10 cellular contexts compared by ENCODE assay signal in genomic region chr2:74474899-74475298, GRCh38.
DNase-seq lines count a peak whose midpoint lies in the region; TF ChIP-seq lines count a peak whose summit lies in the region.
"Had no signal": no experiment of that assay in that cellular context is flagged by ENCODE, and none has a peak within 500 bp of the region (broad histone marks: within the 10 kb centered on the region; RNA-seq: fewer than 3 reads in every experiment).

No MANE protein-coding gene starts in this region.

- no peak for DNase-seq in AG10803 (ENCODE audit: low read depth)
- DNase-seq in adipocyte (ENCODE audit: low read depth), result peak; percentile 25
- peak; percentile 53 for DNase-seq in islet precursor cell
- DNase-seq in SKM-1 treated with dmso at 0.1 percent for 144 hours (lab: John Stamatoyannopoulos, UW; ENCODE audit: unreplicated experiment), result no peak
- DNase-seq in NCI-H2171 (lab: John Stamatoyannopoulos, UW), result no peak
- no peak for DNase-seq in LoVo (ENCODE audit: low spot score)
- DNase-seq in C1 segment of cervical spinal cord (lab: John Stamatoyannopoulos, UW), result no peak
- DNase-seq: HCEC 1CT, MG63 had no signal

- H3K9me3 ChIP-seq in adipocyte (ENCODE audit: control insufficient read depth, low read length), result no peaks in the 10 kb centered on the region
- H3K9me3 ChIP-seq: MG63 had no signal

- peaks cover 33% of the 10 kb centered on the region for H3K36me3 ChIP-seq in adipocyte (ENCODE audit: control insufficient read depth, insufficient read depth, low read length, severe bottlenecking)

- TF ChIP-seq CTCF in AG10803 (conservative IDR thresholded peaks at IDR 0.05; ENCODE audit: low read length), result peak; percentile 26
- TF ChIP-seq CTCF in GM12873 (IDR thresholded peaks at IDR 0.05; ENCODE audit: insufficient read depth, low read depth, low read length, missing control alignments), result peak; percentile 63

- H3K27me3 ChIP-seq in adipocyte (replicated peaks; ENCODE audit: control insufficient read depth, insufficient read depth, low read length), result no peaks in the 10 kb centered on the region
- H3K27me3 ChIP-seq: MG63 had no signal

- peaks cover 13% of the 10 kb centered on the region for H3K4me1 ChIP-seq in adipocyte (ENCODE audit: control insufficient read depth, insufficient read depth, low read length)

- H3K4me3 ChIP-seq in AG10803 (ENCODE audit: low read length), result no peak overlapping the region
- no peak overlapping the region for H3K4me3 ChIP-seq in adipocyte (ENCODE audit: low read length)
- H3K4me3 ChIP-seq: MG63 had no signal

- H3K9ac ChIP-seq in adipocyte (ENCODE audit: low read length), result no peak overlapping the region

Comparison
In these comparisons a context has a peak if more than half of its experiments do, and no peak if none do; other contexts are left out.
1. DNase-seq: peak in adipocyte (single experiment) and islet precursor cell (single experiment); none in AG10803 (single experiment), SKM-1 treated with dmso at 0.1 percent for 144 hours (single experiment), NCI-H2171 (single experiment), LoVo (single experiment) and C1 segment of cervical spinal cord (0 of 14).